Comparison of ENCODE assay signal across 34 cellular contexts in genomic region chr13:95970878-95971277, GRCh38.
"Had no signal": no experiment of that assay in that cellular context is flagged by ENCODE, and none has a peak within 500 bp of the region (broad histone marks: within the 10 kb centered on the region; RNA-seq: fewer than 3 reads in every experiment).

No MANE protein-coding gene starts in this region.

- H3K27me3 Mint-ChIP-seq: activated CD4-positive, alpha-beta memory T cell treated with anti-CD3 and anti-CD28 coated beads, Interleukin-2, amount 10 ng/mL, durations not matched to agents 7 days and 5 days; activated CD4-positive, alpha-beta T cell treated with anti-CD3 and anti-CD28 coated beads, Interleukin-2, amount 10 ng/mL, durations not matched to agents 7 days and 5 days; activated naive CD4-positive, alpha-beta T cell treated with anti-CD3 and anti-CD28 coated beads, Interleukin-2, amount 10 ng/mL, durations not matched to agents 7 days and 5 days; activated naive CD8-positive, alpha-beta T cell treated with anti-CD3 and anti-CD28 coated beads, Interleukin-2, amount 10 ng/mL, durations not matched to agents 7 days and 5 days; activated T-cell treated with anti-CD3 and anti-CD28 coated beads, Interleukin-2, amount 50 U/mL, for 24 hours; brain; T-helper 17 cell had no signal

- H3K4me3 ChIP-seq: ascending aorta, breast epithelium, cardiac muscle cell, colonic mucosa, esophagus squamous epithelium, gastroesophageal sphincter, heart right ventricle had no signal

- H3K9me3 ChIP-seq: ascending aorta, breast epithelium, colonic mucosa, esophagus squamous epithelium, gastroesophageal sphincter had no signal

- H3K4me1 ChIP-seq: ascending aorta, breast epithelium, colonic mucosa, esophagus squamous epithelium, heart right ventricle had no signal

- H3K27ac Mint-ChIP-seq: activated CD4-positive, alpha-beta memory T cell treated with anti-CD3 and anti-CD28 coated beads, Interleukin-2, amount 10 ng/mL, durations not matched to agents 7 days and 5 days; activated CD4-positive, alpha-beta T cell treated with anti-CD3 and anti-CD28 coated beads, Interleukin-2, amount 10 ng/mL, durations not matched to agents 7 days and 5 days; activated naive CD4-positive, alpha-beta T cell treated with anti-CD3 and anti-CD28 coated beads, Interleukin-2, amount 10 ng/mL, durations not matched to agents 7 days and 5 days; activated naive CD4-positive, alpha-beta T cell treated with anti-CD3 and anti-CD28 coated beads, Interleukin-2, amount 50 U/mL, for 72 hours; activated naive CD8-positive, alpha-beta T cell treated with anti-CD3 and anti-CD28 coated beads, Interleukin-2, amount 10 ng/mL, durations not matched to agents 7 days and 5 days; activated T-cell treated with anti-CD3 and anti-CD28 coated beads, Interleukin-2, amount 50 U/mL, for 24 hours; activated T-cell treated with anti-CD3 and anti-CD28 coated beads, Interleukin-2, amount 50 U/mL, for 72 hours; brain; T-helper 17 cell; T-helper 2 cell treated with Interferon-gamma antibody and Interleukin-4, amounts not matched to agents 5 μg/mL and 100 μg/mL, for 36 hours had no signal

- H3K27ac ChIP-seq: ascending aorta, breast epithelium, cardiac muscle cell, colonic mucosa, epithelial cell of prostate, esophagus squamous epithelium, gastroesophageal sphincter, heart right ventricle, WERI-Rb-1 had no signal

- ATAC-seq: activated naive CD4-positive, alpha-beta T cell treated with anti-CD3 and anti-CD28 coated beads, Interleukin-2, amount 50 U/mL, for 72 hours; activated T-cell treated with anti-CD3 and anti-CD28 coated beads, Interleukin-2, amount 50 U/mL, for 72 hours; gastroesophageal sphincter; heart right ventricle; T-helper 17 cell had no signal

- H3K4me3 Mint-ChIP-seq: activated CD4-positive, alpha-beta memory T cell treated with anti-CD3 and anti-CD28 coated beads, Interleukin-2, amount 10 ng/mL, durations not matched to agents 7 days and 5 days; activated CD4-positive, alpha-beta T cell treated with anti-CD3 and anti-CD28 coated beads, Interleukin-2, amount 10 ng/mL, durations not matched to agents 7 days and 5 days; activated naive CD4-positive, alpha-beta T cell treated with anti-CD3 and anti-CD28 coated beads, Interleukin-2, amount 10 ng/mL, durations not matched to agents 7 days and 5 days; activated naive CD8-positive, alpha-beta T cell treated with anti-CD3 and anti-CD28 coated beads, Interleukin-2, amount 10 ng/mL, durations not matched to agents 7 days and 5 days; activated T-cell treated with anti-CD3 and anti-CD28 coated beads, Interleukin-2, amount 50 U/mL, for 24 hours; activated T-cell treated with anti-CD3 and anti-CD28 coated beads, Interleukin-2, amount 50 U/mL, for 72 hours; brain; T-helper 17 cell; T-helper 2 cell treated with Interferon-gamma antibody and Interleukin-4, amounts not matched to agents 5 μg/mL and 100 μg/mL, for 36 hours had no signal

- FAIRE-seq: endometrium, endothelial cell of umbilical vein had no signal

- DNase-seq: activated CD4-positive, alpha-beta memory T cell treated with anti-CD3 and anti-CD28 coated beads, Interleukin-2, amount 10 ng/mL, durations not matched to agents 7 days and 5 days; activated CD4-positive, alpha-beta T cell treated with anti-CD3 and anti-CD28 coated beads for 1 hour; activated CD4-positive, alpha-beta T cell treated with anti-CD3 and anti-CD28 coated beads for 4 hours; activated CD4-positive, alpha-beta T cell treated with anti-CD3 and anti-CD28 coated beads, Interleukin-2, amount 10 ng/mL, durations not matched to agents 7 days and 5 days; activated CD4-positive, alpha-beta T cell treated with anti-CD3 and anti-CD28 coated beads, Interleukin-2, amount 50 U/mL, for 4 hours; activated CD4-positive, CD25-positive, alpha-beta regulatory T cell; activated CD8-positive, alpha-beta memory T cell treated with anti-CD3 and anti-CD28 coated beads, Interleukin-2, amount 50 U/mL, for 48 hours; activated gamma-delta T cell; activated naive CD4-positive, alpha-beta T cell; activated naive CD4-positive, alpha-beta T cell treated with anti-CD3 and anti-CD28 coated beads, Interleukin-2, amount 10 ng/mL, durations not matched to agents 7 days and 5 days; activated naive CD8-positive, alpha-beta T cell treated with anti-CD3 and anti-CD28 coated beads, Interleukin-2, amount 10 ng/mL, durations not matched to agents 7 days and 5 days; activated T-cell treated with anti-CD3 and anti-CD28 coated beads for 4 hours; activated T-cell treated with anti-CD3 and anti-CD28 coated beads, Interleukin-2, amount 50 U/mL, for 24 hours; activated T-cell treated with anti-CD3 and anti-CD28 coated beads, Interleukin-2, amount 50 U/mL, for 72 hours; central memory CD4-positive, alpha-beta T cell; cerebellar nuclear complex; colonic mucosa; effector CD8-positive, alpha-beta T cell; esophagus squamous epithelium; foreskin melanocyte; heart right ventricle; T-helper 17 cell; T1000; WERI-Rb-1 had no signal

- H3K27me3 ChIP-seq: ascending aorta, breast epithelium, cardiac muscle cell, colonic mucosa, esophagus squamous epithelium, gastroesophageal sphincter, heart right ventricle had no signal

- H3K36me3 Mint-ChIP-seq: activated naive CD4-positive, alpha-beta T cell treated with anti-CD3 and anti-CD28 coated beads, Interleukin-2, amount 10 ng/mL, durations not matched to agents 7 days and 5 days; activated naive CD4-positive, alpha-beta T cell treated with anti-CD3 and anti-CD28 coated beads, Interleukin-2, amount 50 U/mL, for 72 hours; activated naive CD8-positive, alpha-beta T cell treated with anti-CD3 and anti-CD28 coated beads, Interleukin-2, amount 10 ng/mL, durations not matched to agents 7 days and 5 days had no signal

- H3K9me3 Mint-ChIP-seq: activated CD4-positive, alpha-beta memory T cell treated with anti-CD3 and anti-CD28 coated beads, Interleukin-2, amount 10 ng/mL, durations not matched to agents 7 days and 5 days; activated CD4-positive, alpha-beta T cell treated with anti-CD3 and anti-CD28 coated beads, Interleukin-2, amount 10 ng/mL, durations not matched to agents 7 days and 5 days; activated naive CD4-positive, alpha-beta T cell treated with anti-CD3 and anti-CD28 coated beads, Interleukin-2, amount 10 ng/mL, durations not matched to agents 7 days and 5 days; activated T-cell treated with anti-CD3 and anti-CD28 coated beads, Interleukin-2, amount 50 U/mL, for 24 hours; activated T-cell treated with anti-CD3 and anti-CD28 coated beads, Interleukin-2, amount 50 U/mL, for 72 hours; T-helper 2 cell treated with Interferon-gamma antibody and Interleukin-4, amounts not matched to agents 5 μg/mL and 100 μg/mL, for 36 hours had no signal

- H3K4me1 Mint-ChIP-seq: activated CD4-positive, alpha-beta memory T cell treated with anti-CD3 and anti-CD28 coated beads, Interleukin-2, amount 10 ng/mL, durations not matched to agents 7 days and 5 days; activated CD4-positive, alpha-beta T cell treated with anti-CD3 and anti-CD28 coated beads, Interleukin-2, amount 10 ng/mL, durations not matched to agents 7 days and 5 days; activated naive CD4-positive, alpha-beta T cell treated with anti-CD3 and anti-CD28 coated beads, Interleukin-2, amount 10 ng/mL, durations not matched to agents 7 days and 5 days; activated naive CD8-positive, alpha-beta T cell treated with anti-CD3 and anti-CD28 coated beads, Interleukin-2, amount 10 ng/mL, durations not matched to agents 7 days and 5 days; brain; T-helper 17 cell had no signal

- H3K36me3 ChIP-seq: breast epithelium, cardiac muscle cell, colonic mucosa, WERI-Rb-1 had no signal
